ENCODE assay signal across 17 cellular contexts in genomic region chr2:241350878-241351639, GRCh38. TPM values are rescaled to one million over a fixed set of nuclear protein-coding genes. Genes with fewer than 3 reads are reported as not detected.
DNase-seq lines count a peak whose midpoint lies in the region; ATAC-seq and TF ChIP-seq lines count a peak whose summit lies in the region.
"Had no signal": no experiment of that assay in that cellular context is flagged by ENCODE, and none has a peak within 500 bp of the region (broad histone marks: within the 10 kb centered on the region; RNA-seq: fewer than 3 reads in every experiment).

No MANE protein-coding gene starts in this region.

- intact Hi-C loops in CD8-positive, alpha-beta T cell (cut with DNase I, micrococcal nuclease), result loop anchor here (10.0 kb wide), 3 partner anchors 76 to 786 kb away; partner anchors contain the start of genes D2HGDH (in 2 of the 2), DUSP28 (in 2 of the 2) and RNPEPL1 (in 2 of the 2)
- intact Hi-C loops in vagina (cut with DNase I), result no loop called here

- no peak for DNase-seq in CD8-positive, alpha-beta T cell
- DNase-seq in WTC11 (ENCODE audit: low spot score) (no peak), kidney epithelial cell (ENCODE audit: low read depth) (peak; percentile 65), trophoblast cell (peak; percentile 19 to 62), vagina (ENCODE audit: extremely low spot score in 2 of 2) (no peak), SKM-1 (lab: John Stamatoyannopoulos, UW; ENCODE audit: unreplicated experiment) (no peak), RPMI8226 (no peak)
- DNase-seq: activated B cell treated with CpG ODN at 0.5 μM for 24 hours; amniotic stem cell; esophagus squamous epithelium; left cardiac atrium; naive thymus-derived CD4-positive, alpha-beta T cell; NCI-H2081 treated with DMSO at 0.1 percent for 48 hours; NCI-H748 treated with DMSO at 0.1 percent for 48 hours; SW 1271; upper lobe of left lung had no signal

- no peaks in the 10 kb centered on the region for H3K27me3 ChIP-seq in CD8-positive, alpha-beta T cell (ENCODE audit: insufficient read depth, low read length)
- H3K27me3 ChIP-seq in kidney epithelial cell (ENCODE audit: control insufficient read depth, insufficient read depth, low read length) (no peaks in the 10 kb centered on the region), trophoblast cell (ENCODE audit: insufficient read depth, low read length) (no peaks in the 10 kb centered on the region), vagina (no peaks in the 10 kb centered on the region)
- H3K27me3 ChIP-seq: esophagus squamous epithelium, upper lobe of left lung had no signal

- H3K79me2 ChIP-seq in trophoblast cell (ENCODE audit: control insufficient read depth, insufficient read depth, low read length, poor library complexity), result no peaks in the 10 kb centered on the region

- no peaks in the 10 kb centered on the region for H3K9me3 ChIP-seq in CD8-positive, alpha-beta T cell (ENCODE audit: low read length)
- peaks cover 2% of the 10 kb centered on the region for H3K9me3 ChIP-seq in trophoblast cell (ENCODE audit: insufficient read depth, low read depth, low read length)
- no peaks in the 10 kb centered on the region for H3K9me3 ChIP-seq in vagina
- H3K9me3 ChIP-seq: esophagus squamous epithelium, upper lobe of left lung had no signal

- no peak overlapping the region for H2AFZ ChIP-seq in trophoblast cell (ENCODE audit: insufficient read depth, low read length, poor library complexity)

- H3K9me3 Mint-ChIP-seq in CD8-positive, alpha-beta T cell, result no peaks in the 10 kb centered on the region
- H3K9me3 Mint-ChIP-seq in WTC11, result no peaks in the 10 kb centered on the region
- H3K9me3 Mint-ChIP-seq: activated B cell treated with CpG ODN at 0.5 μM for 24 hours had no signal

- H4K12ac ChIP-seq in trophoblast cell (ENCODE audit: low read depth, low read length), result no peak overlapping the region

- no peak overlapping the region for H3K14ac ChIP-seq in trophoblast cell (ENCODE audit: low read length)

- no peak overlapping the region for H4K91ac ChIP-seq in trophoblast cell (ENCODE audit: low read depth, low read length)

- no peak overlapping the region for H3K4me3 ChIP-seq in CD8-positive, alpha-beta T cell (ENCODE audit: low read depth, low read length)
- H3K4me3 ChIP-seq in kidney epithelial cell (ENCODE audit: low read depth, low read length) (no peak overlapping the region), trophoblast cell (ENCODE audit: low read depth, low read length) (no peak overlapping the region), vagina (no peak overlapping the region)
- H3K4me3 ChIP-seq: esophagus squamous epithelium, upper lobe of left lung had no signal

- H3K18ac ChIP-seq in trophoblast cell (ENCODE audit: low read length), result no peak overlapping the region

- H3K4ac ChIP-seq in trophoblast cell (ENCODE audit: low read depth, low read length), result no peak overlapping the region

- no CpG with 5 or more reads among the region's 9 CpGs for WGBS in trophoblast cell (ENCODE audit: extremely low coverage, insufficient coverage, insufficient read length)

- ATAC-seq in CD8-positive, alpha-beta T cell, result no peak
- ATAC-seq in WTC11 (no peak), HG03280 (IDR thresholded peaks at IDR 0.05; ENCODE audit: unreplicated experiment) (no peak)
- ATAC-seq: left cardiac atrium; naive thymus-derived CD4-positive, alpha-beta T cell had no signal

- H4K8ac ChIP-seq in trophoblast cell (ENCODE audit: low read depth, low read length), result no peak overlapping the region

- CTCF ChIA-PET in CD8-positive, alpha-beta T cell (lab: Charles Lee), result interaction anchor here (1.0 to 1.2 kb wide), 2 partner anchors 10 to 46 kb away, joined by 3 read pairs; no protein-coding TSS in a partner anchor
- CTCF ChIA-PET in WTC11 (lab: Charles Lee), result no interaction called here

- H2BK120ac ChIP-seq in trophoblast cell (ENCODE audit: insufficient read depth, low read length, poor library complexity), result no peak overlapping the region

- no peak for TF ChIP-seq CTCF in CD8-positive, alpha-beta T cell (IDR thresholded peaks at IDR 0.05)
- TF ChIP-seq CTCF in WTC11 (IDR thresholded peaks at IDR 0.05) (no peak), kidney epithelial cell (IDR thresholded peaks at IDR 0.05; ENCODE audit: insufficient read depth, low read length, poor library complexity, severe bottlenecking) (no peak), vagina (IDR thresholded peaks at IDR 0.05) (no peak)

- H3K4me1 ChIP-seq in CD8-positive, alpha-beta T cell (ENCODE audit: insufficient read depth, low read length), result peaks cover 3% of the 10 kb centered on the region
- peaks cover 9% of the 10 kb centered on the region in 2 experiments for H3K4me1 ChIP-seq in trophoblast cell (ENCODE audit: control insufficient read depth in 1 of 2, insufficient read depth in 2 of 2, low read length in 2 of 2)
- H3K4me1 ChIP-seq in vagina, result peaks cover 9% of the 10 kb centered on the region

- H3K27ac ChIP-seq in CD8-positive, alpha-beta T cell (ENCODE audit: low read depth, low read length), result no peak overlapping the region
- H3K27ac ChIP-seq in trophoblast cell (ENCODE audit: low read depth, low read length) (no peak overlapping the region), vagina (no peak overlapping the region)
- H3K27ac ChIP-seq: esophagus squamous epithelium had no signal

- no peaks in the 10 kb centered on the region for H3K27me3 Mint-ChIP-seq in CD8-positive, alpha-beta T cell (ENCODE audit: low read depth)
- no peaks in the 10 kb centered on the region for H3K27me3 Mint-ChIP-seq in WTC11 (ENCODE audit: low read depth)
- H3K27me3 Mint-ChIP-seq: activated B cell treated with CpG ODN at 0.5 μM for 24 hours; naive thymus-derived CD4-positive, alpha-beta T cell had no signal

- no peak overlapping the region for H2AK5ac ChIP-seq in trophoblast cell (ENCODE audit: low read length)

- no peak overlapping the region for H3K9ac ChIP-seq in trophoblast cell (ENCODE audit: low read length)

- no peak overlapping the region for H3K4me3 Mint-ChIP-seq in CD8-positive, alpha-beta T cell
- H3K4me3 Mint-ChIP-seq in WTC11, result no peak overlapping the region
- H3K4me3 Mint-ChIP-seq: activated B cell treated with CpG ODN at 0.5 μM for 24 hours; naive thymus-derived CD4-positive, alpha-beta T cell had no signal

- no peak for TF ChIP-seq POLR2A in vagina (IDR thresholded peaks at IDR 0.05)

- peaks cover 66% of the 10 kb centered on the region for H3K36me3 Mint-ChIP-seq in CD8-positive, alpha-beta T cell
- H3K36me3 Mint-ChIP-seq in WTC11, result peaks cover 67% of the 10 kb centered on the region

- no peak overlapping the region for H3K23ac ChIP-seq in trophoblast cell (ENCODE audit: low read length)

- POLR2A ChIA-PET in CD8-positive, alpha-beta T cell (lab: Charles Lee), result interaction anchor here (0.7 kb wide), 1 partner anchor 131 kb away, joined by 3 read pairs; no protein-coding TSS in a partner anchor
- POLR2A ChIA-PET in WTC11 (lab: Charles Lee), result no interaction called here

- no peaks in the 10 kb centered on the region for H3K4me1 Mint-ChIP-seq in CD8-positive, alpha-beta T cell (ENCODE audit: low read depth)
- H3K4me1 Mint-ChIP-seq in WTC11, result peaks cover 14% of the 10 kb centered on the region

- H2BK12ac ChIP-seq in trophoblast cell (ENCODE audit: low read length), result no peak overlapping the region

- no peak overlapping the region for H3K4me2 ChIP-seq in trophoblast cell (ENCODE audit: low read length)

- H2BK5ac ChIP-seq in trophoblast cell (ENCODE audit: low read depth, low read length, poor library complexity), result no peak overlapping the region

- H3K27ac Mint-ChIP-seq in CD8-positive, alpha-beta T cell, result peak overlapping the region; percentile 43
- 0 out of 2 replicates have a peak overlapping the region, but pooled peaks have one; percentile 3 for H3K27ac Mint-ChIP-seq in WTC11

- H3K36me3 ChIP-seq in CD8-positive, alpha-beta T cell (ENCODE audit: insufficient read depth, low read length), result peaks cover 47% of the 10 kb centered on the region
- peaks cover 2% of the 10 kb centered on the region for H3K36me3 ChIP-seq in kidney epithelial cell (ENCODE audit: control insufficient read depth, insufficient read depth, low read length)
- H3K36me3 ChIP-seq in trophoblast cell (ENCODE audit: control insufficient read depth in 1 of 2, insufficient read depth in 2 of 2, low read length in 2 of 2), result peaks cover 45 to 56% of the 10 kb centered on the region in 2 experiments
- peaks cover 2 to 70% of the 10 kb centered on the region in 2 donors for H3K36me3 ChIP-seq in vagina

- H3K79me1 ChIP-seq in trophoblast cell (ENCODE audit: low read length), result peaks cover 3% of the 10 kb centered on the region

TF ChIP-seq in WTC11, 78 proteins besides CTCF, POLR2A, EP300 and RAD21:
- TF ChIP-seq GABPB1 (CRISPR knock-in tag; IDR thresholded peaks at IDR 0.05), result 0 out of 2 replicates have a peak, but pooled peaks have one; percentile 17
- TF ChIP-seq ZNF671 (CRISPR knock-in tag; IDR thresholded peaks at IDR 0.05), result no peak

RNA-seq across cellular contexts. Expression of gene FARP2, which starts 5.0 kb away (rescaled TPM):
- 10 to 100 TPM; 20.6 to 22.5 TPM for total RNA-seq in CD8-positive, alpha-beta T cell
- 28.2 to 37.8 TPM (median 33.6 TPM) in 3 replicates for total RNA-seq in WTC11 (2021)
- total RNA-seq in kidney epithelial cell, result 20.9 and 31.8 TPM in 2 replicates
- polyA plus RNA-seq in trophoblast cell (2013), result 20.0 and 20.1 TPM in 2 replicates
- 32.9 TPM for total RNA-seq in vagina

RNA-seq across cellular contexts. Expression of gene SEPTIN2, which starts 35.3 kb away (rescaled TPM):
- total RNA-seq in CD8-positive, alpha-beta T cell, result 100 to 1,000 TPM; 216 to 246 TPM
- total RNA-seq in WTC11 (2021) (347 to 354 TPM (median 353 TPM) in 3 replicates), kidney epithelial cell (333 and 350 TPM in 2 replicates), vagina (198 TPM)
- polyA plus RNA-seq in trophoblast cell (2013), result 334 and 340 TPM in 2 replicates

RNA-seq across cellular contexts. Expression of gene HDLBP, which starts 35.6 kb away (rescaled TPM):
- 100 to 1,000 TPM in 1 of 2 experiments, 10 to 100 TPM in 1; 97.5 to 104 TPM for total RNA-seq in CD8-positive, alpha-beta T cell
- 330 to 368 TPM (median 346 TPM) in 3 replicates for total RNA-seq in WTC11 (2021)
- total RNA-seq in kidney epithelial cell, result 405 and 510 TPM in 2 replicates
- 771 and 822 TPM in 2 replicates for polyA plus RNA-seq in trophoblast cell (2013)
- 300 TPM for total RNA-seq in vagina

Comparison
In these comparisons a context has a peak if more than half of its experiments do, and no peak if none do; other contexts are left out.
1. DNase-seq: peak in kidney epithelial cell (single experiment) and trophoblast cell (2 of 2); none in CD8-positive, alpha-beta T cell (0 of 7), WTC11 (single experiment), vagina (0 of 2), SKM-1 (single experiment) and RPMI8226 (single experiment).